16 cellular contexts compared by ENCODE assay signal in genomic region chr16:57765160-57765728, GRCh38. TPM values are rescaled to one million over a fixed set of nuclear protein-coding genes. Genes with fewer than 3 reads are reported as not detected.
DNase-seq lines count a peak whose midpoint lies in the region; ATAC-seq, FAIRE-seq and TF ChIP-seq lines count a peak whose summit lies in the region.
"Had no signal": no experiment of that assay in that cellular context is flagged by ENCODE, and none has a peak within 500 bp of the region (broad histone marks: within the 10 kb centered on the region; RNA-seq: fewer than 3 reads in every experiment).

No MANE protein-coding gene starts in this region.

- no peaks in the 10 kb centered on the region; the same call in 1 of the 2 replicates for H3K27me3 Mint-ChIP-seq in H9 (ENCODE audit: low read depth)
- no peaks in the 10 kb centered on the region for H3K27me3 Mint-ChIP-seq in WTC11 (ENCODE audit: low read depth)
- no peaks in the 10 kb centered on the region for H3K27me3 Mint-ChIP-seq in Caco-2 (ENCODE audit: insufficient read depth, unreplicated experiment)
- H3K27me3 Mint-ChIP-seq: B cell; CD4-positive, CD25-positive, alpha-beta regulatory T cell had no signal

- H3K4me3 ChIP-seq in A549 (no peak overlapping the region), mesenchymal stem cell (ENCODE audit: insufficient read depth in 1 of 2, low read depth in 1 of 2, low read length in 2 of 2) (no peak overlapping the region), Caco-2 (ENCODE audit: low read depth, low read length) (no peak overlapping the region)
- no peak overlapping the region for H3K4me3 ChIP-seq in effector memory CD4-positive, alpha-beta T cell (ENCODE audit: insufficient read depth, low read depth, low read length, poor library complexity, severe bottlenecking)
- H3K4me3 ChIP-seq: GM23248 had no signal

- POLR2A ChIA-PET in A549 (lab: Yijun Ruan, JAX), result no interaction called here
- POLR2A ChIA-PET in WTC11 (lab: Charles Lee), result interaction anchor here (0.6 to 1.2 kb wide), 2 partner anchors 108 to 183 kb away, joined by 3 to 5 read pairs; no protein-coding TSS in a partner anchor
- POLR2A ChIA-PET in Caco-2 (lab: Charles Lee), result no interaction called here

- no peak overlapping the region for H3T11ph ChIP-seq in H9 (ENCODE audit: low read length)

- H3K56ac ChIP-seq in H9 (ENCODE audit: insufficient read length, low read depth, low read length), result no peak overlapping the region

- peak overlapping the region; percentile 6; the same call in 1 of the 2 replicates for H3K14ac ChIP-seq in H9 (ENCODE audit: insufficient read depth, low read length)
- no peak overlapping the region for H3K14ac ChIP-seq in mesenchymal stem cell (ENCODE audit: low read length in 2 of 2)

- H2BK15ac ChIP-seq in H9 (ENCODE audit: low read depth, low read length) (no peak overlapping the region), mesenchymal stem cell (ENCODE audit: low read depth, poor library complexity, severe bottlenecking) (no peak overlapping the region)

- TF ChIP-seq EP300 in A549 (IDR thresholded peaks at IDR 0.05), result no peak

- H4K91ac ChIP-seq in H9 (ENCODE audit: insufficient read length, low read depth, low read length) (no peak overlapping the region), mesenchymal stem cell (ENCODE audit: low read length) (no peak overlapping the region)

- H3K23me2 ChIP-seq in H9 (ENCODE audit: insufficient read length, low read depth, low read length, poor library complexity, severe bottlenecking), result no peaks in the 10 kb centered on the region

- H2BK120ac ChIP-seq in H9 (ENCODE audit: low read depth, low read length, poor library complexity, severe bottlenecking) (no peak overlapping the region), mesenchymal stem cell (ENCODE audit: low read depth, low read length) (no peak overlapping the region)

- H3K4me1 ChIP-seq in A549 (peaks cover 62% of the 10 kb centered on the region), H9 (ENCODE audit: insufficient read depth, low read length) (peaks cover 4% of the 10 kb centered on the region; the same call in 1 of the 2 replicates), mesenchymal stem cell (ENCODE audit: control insufficient read depth, insufficient read depth, low read depth, low read length) (peaks cover 59% of the 10 kb centered on the region), Caco-2 (peaks cover 3% of the 10 kb centered on the region)
- H3K4me1 ChIP-seq in effector memory CD4-positive, alpha-beta T cell (ENCODE audit: control insufficient read depth, insufficient read depth, low read length, poor library complexity, severe bottlenecking), result no peaks in the 10 kb centered on the region

- H3K4me2 ChIP-seq in A549 (peak overlapping the region; percentile 79), H9 (ENCODE audit: insufficient read depth, insufficient read length, low read length) (no peak overlapping the region), mesenchymal stem cell (ENCODE audit: low read length, poor library complexity, severe bottlenecking) (no peak overlapping the region)

- H3K36me3 Mint-ChIP-seq in H9 (ENCODE audit: insufficient read depth in 1 of 3, low read depth in 3 of 3), result no peaks in the 10 kb centered on the region
- peaks cover 4% of the 10 kb centered on the region; the same call in 1 of the 2 replicates for H3K36me3 Mint-ChIP-seq in WTC11
- H3K36me3 Mint-ChIP-seq in Caco-2 (ENCODE audit: insufficient read depth, unreplicated experiment), result peaks cover 77% of the 10 kb centered on the region
- H3K36me3 Mint-ChIP-seq: CD4-positive, CD25-positive, alpha-beta regulatory T cell had no signal

- TF ChIP-seq CTCF in A549 (IDR thresholded peaks at IDR 0.05), result no peak
- no peak for TF ChIP-seq CTCF in H9 (conservative IDR thresholded peaks at IDR 0.05)
- TF ChIP-seq CTCF in WTC11 (IDR thresholded peaks at IDR 0.05), result no peak
- no peak for TF ChIP-seq CTCF in Caco-2 (IDR thresholded peaks at IDR 0.05; ENCODE audit: insufficient read depth in 1 of 2, low read depth in 1 of 2, low read length in 1 of 2, severe bottlenecking in 1 of 2, unreplicated experiment in 1 of 2)

- H3K36me3 ChIP-seq in mesenchymal stem cell (ENCODE audit: control insufficient read depth in 1 of 2, insufficient read depth in 2 of 2, low read depth in 1 of 2, low read length in 2 of 2) (peaks cover 56 to 94% of the 10 kb centered on the region in 2 experiments), Caco-2 (ENCODE audit: control insufficient read depth, insufficient read depth, low read length) (peaks cover 3% of the 10 kb centered on the region)
- H3K36me3 ChIP-seq in effector memory CD4-positive, alpha-beta T cell (ENCODE audit: control insufficient read depth, insufficient read depth, low read length), result no peaks in the 10 kb centered on the region

- WGBS in A549 (ENCODE audit: missing lambda C conversion rate), result 81% methylated on average over 16 of the region's 17 CpGs
- no CpG with 5 or more reads among the region's 17 CpGs for WGBS in H9 (ENCODE audit: extremely low coverage, insufficient read length, low lambda C conversion rate)
- WGBS in mesenchymal stem cell, result 96% methylated on average over 17 of the region's 17 CpGs

- peak overlapping the region; percentile 91 to 92; a peak in 5 of 6 replicates for H3K27ac ChIP-seq in A549
- H3K27ac ChIP-seq in H9 (ENCODE audit: insufficient read length, low read depth, low read length), result no peak overlapping the region
- H3K27ac ChIP-seq in mesenchymal stem cell (ENCODE audit: low read length, poor library complexity, severe bottlenecking), result peak overlapping the region; percentile 8
- H3K27ac ChIP-seq in effector memory CD4-positive, alpha-beta T cell (ENCODE audit: insufficient read depth, low read length, poor library complexity, severe bottlenecking), result no peak overlapping the region

- H3K79me2 ChIP-seq in H9 (ENCODE audit: insufficient read depth, low read length), result no peaks in the 10 kb centered on the region

- no peak for DNase-seq in A549 (ENCODE audit: low read depth in 1 of 2, low spot score in 1 of 2)
- no peak for DNase-seq in H9
- no peak for DNase-seq in WTC11 (ENCODE audit: low spot score)
- DNase-seq in mesenchymal stem cell, result no peak
- DNase-seq in C1 segment of cervical spinal cord (lab: John Stamatoyannopoulos, UW), result no peak
- no peak for DNase-seq in Caco-2
- DNase-seq in effector memory CD4-positive, alpha-beta T cell, result no peak
- DNase-seq: COR-L47, DMS153, NCI-H1092, NCI-H1436 treated with DMSO at 0.1 percent for 48 hours, NCI-H2029 treated with DMSO at 0.1 percent for 48 hours, NCI-H2171 had no signal

- ATAC-seq in A549 (no peak), WTC11 (no peak)

- no peak overlapping the region for H2BK20ac ChIP-seq in H9 (ENCODE audit: low read depth, low read length, poor library complexity, severe bottlenecking)

- H3K9ac ChIP-seq in H9 (ENCODE audit: extremely low read depth, insufficient read length, low read length) (no peak overlapping the region), mesenchymal stem cell (ENCODE audit: low read length) (no peak overlapping the region)

- H2AK5ac ChIP-seq in H9 (ENCODE audit: insufficient read length, low read length) (no peak overlapping the region), mesenchymal stem cell (ENCODE audit: low read length, severe bottlenecking) (peak overlapping the region; percentile 21)

- H3K9me3 Mint-ChIP-seq in H9, result no peaks in the 10 kb centered on the region
- H3K9me3 Mint-ChIP-seq in WTC11, result no peaks in the 10 kb centered on the region
- no peaks in the 10 kb centered on the region for H3K9me3 Mint-ChIP-seq in Caco-2 (ENCODE audit: unreplicated experiment)
- H3K9me3 Mint-ChIP-seq: CD4-positive, CD25-positive, alpha-beta regulatory T cell had no signal

- CTCF ChIA-PET in A549 (lab: Yijun Ruan, JAX), result interaction anchor here (0.6 to 9.7 kb wide), 4 partner anchors 6 to 301 kb away, joined by 3 to 96 read pairs (median 6); partner anchors contain the start of gene KIFC3
- CTCF ChIA-PET in WTC11 (lab: Charles Lee), result interaction anchor here (0.6 to 4.9 kb wide), 6 partner anchors 8 to 267 kb away, joined by 3 to 30 read pairs (median 3); no protein-coding TSS in a partner anchor
- CTCF ChIA-PET in Caco-2 (lab: Charles Lee), result interaction anchor here (0.7 kb wide), 1 partner anchor 268 kb away, joined by 4 read pairs; no protein-coding TSS in a partner anchor

- H2AFZ ChIP-seq in H9 (ENCODE audit: low read length) (no peak overlapping the region), mesenchymal stem cell (ENCODE audit: low read depth, low read length) (no peak overlapping the region)
- H2AFZ ChIP-seq: GM23248 had no signal

- H3K4ac ChIP-seq in H9 (ENCODE audit: low read depth, low read length) (no peak overlapping the region), mesenchymal stem cell (ENCODE audit: low read depth in 1 of 2, low read length in 2 of 2) (no peak overlapping the region)

- H3K18ac ChIP-seq in H9 (ENCODE audit: insufficient read length, low read depth, low read length) (no peak overlapping the region), mesenchymal stem cell (ENCODE audit: low read depth in 1 of 2, low read length in 2 of 2) (peak overlapping the region in 1 of 2 experiments; percentile 76)

- FAIRE-seq in A549 (lab: Jason Lieb, UNC), result no peak

- peaks cover 1 to 22% of the 10 kb centered on the region in 2 experiments for H3K4me1 Mint-ChIP-seq in H9
- peaks cover 11% of the 10 kb centered on the region for H3K4me1 Mint-ChIP-seq in WTC11
- peaks cover 2% of the 10 kb centered on the region for H3K4me1 Mint-ChIP-seq in Caco-2 (ENCODE audit: low read depth, unreplicated experiment)
- H3K4me1 Mint-ChIP-seq: B cell; CD4-positive, CD25-positive, alpha-beta regulatory T cell had no signal

- H3K27me3 ChIP-seq in H9 (ENCODE audit: insufficient read depth, low read length), result no peaks in the 10 kb centered on the region
- H3K27me3 ChIP-seq in mesenchymal stem cell (ENCODE audit: control insufficient read depth in 1 of 2, insufficient read depth in 1 of 2, low read length in 2 of 2), result no peaks in the 10 kb centered on the region
- no peaks in the 10 kb centered on the region for H3K27me3 ChIP-seq in Caco-2 (replicated peaks; ENCODE audit: control insufficient read depth, insufficient read depth, low read length)
- H3K27me3 ChIP-seq in effector memory CD4-positive, alpha-beta T cell (replicated peaks; ENCODE audit: control insufficient read depth, insufficient read depth, low read length, poor library complexity, severe bottlenecking), result no peaks in the 10 kb centered on the region

- H2BK12ac ChIP-seq in H9 (ENCODE audit: insufficient read length, low read depth, low read length) (no peak overlapping the region), mesenchymal stem cell (ENCODE audit: low read length in 2 of 2) (peak overlapping the region in 1 of 2 experiments; percentile 59)

- TF ChIP-seq POLR2A in A549 (IDR thresholded peaks at IDR 0.05; ENCODE audit: low read length), result no peak

- BruUV-seq in Caco-2 (replicated peaks; lab: Mats Ljungman, UMichigan), result no TSS peak

- H2BK5ac ChIP-seq in H9 (ENCODE audit: insufficient read length, low read length), result no peak overlapping the region
- no peak overlapping the region for H2BK5ac ChIP-seq in mesenchymal stem cell (ENCODE audit: low read depth, low read length, poor library complexity, severe bottlenecking)

- H4K20me1 ChIP-seq in H9 (ENCODE audit: control insufficient read depth, insufficient read depth, insufficient read length), result peaks cover 3% of the 10 kb centered on the region

- intact Hi-C loops in Caco-2 (cut with micrococcal nuclease; ENCODE audit: unreplicated experiment), result no loop called here

- H3K9me3 ChIP-seq in A549 (no peaks in the 10 kb centered on the region), H9 (ENCODE audit: control insufficient read depth, low read depth, low read length) (no peaks in the 10 kb centered on the region), mesenchymal stem cell (ENCODE audit: control insufficient read depth, low read length) (no peaks in the 10 kb centered on the region), Caco-2 (no peaks in the 10 kb centered on the region)
- H3K9me3 ChIP-seq in effector memory CD4-positive, alpha-beta T cell (ENCODE audit: control insufficient read depth, low read length), result no peaks in the 10 kb centered on the region

- TF ChIP-seq RAD21 in A549 (conservative IDR thresholded peaks at IDR 0.05 in 1 of 2, IDR thresholded peaks at IDR 0.05 in 1 of 2), result no peak

- H3K27ac Mint-ChIP-seq in H9 (peak overlapping the region in 1 of 3 experiments; percentile 88; a peak in 2 of 7 replicates), WTC11 (peak overlapping the region; percentile 82; the same call in 1 of the 2 replicates), Caco-2 (ENCODE audit: unreplicated experiment) (no peak overlapping the region)
- H3K27ac Mint-ChIP-seq: B cell; CD4-positive, CD25-positive, alpha-beta regulatory T cell had no signal

- H4K5ac ChIP-seq in H9 (ENCODE audit: insufficient read length, low read depth, low read length), result no peak overlapping the region

- no peak overlapping the region for H3K23ac ChIP-seq in H9 (ENCODE audit: insufficient read length, low read depth, low read length)
- H3K23ac ChIP-seq in mesenchymal stem cell (ENCODE audit: low read length in 2 of 2), result no peak overlapping the region

- H3K79me1 ChIP-seq in H9 (ENCODE audit: insufficient read depth, low read depth, low read length, poor library complexity, severe bottlenecking), result no peaks in the 10 kb centered on the region
- H3K79me1 ChIP-seq in mesenchymal stem cell (replicated peaks; ENCODE audit: low read length, poor library complexity, severe bottlenecking), result peaks cover 33% of the 10 kb centered on the region

- no peak overlapping the region; a peak in 1 of 5 replicates for H3K4me3 Mint-ChIP-seq in H9
- no peak overlapping the region for H3K4me3 Mint-ChIP-seq in WTC11
- no peak overlapping the region for H3K4me3 Mint-ChIP-seq in Caco-2 (ENCODE audit: unreplicated experiment)
- H3K4me3 Mint-ChIP-seq: B cell; CD4-positive, CD25-positive, alpha-beta regulatory T cell had no signal

- H4K8ac ChIP-seq in H9 (replicated peaks; ENCODE audit: insufficient read length, low read depth, low read length), result no peak overlapping the region
- H4K8ac ChIP-seq in mesenchymal stem cell (ENCODE audit: low read length), result no peak overlapping the region

RNA-seq across cellular contexts. Expression of gene KATNB1, which starts 29.7 kb away (rescaled TPM):
- polyA plus RNA-seq in A549 (2011; rRNA removed) (18.6 and 21.1 TPM in 2 replicates), A549 (2017; fragmentation: RNase III; extraction: RNeasy Plus Mini Kit Qiagen cat#74134 plus additional on column Dnase treatment) (18.1 to 21.0 TPM (median 19.1 TPM) in 3 replicates)
- polyA plus RNA-seq in A549 (2012; cell fraction: cytosol; rRNA removed), result 43.2 and 53.0 TPM in 2 replicates
- 124 and 158 TPM in 2 replicates for polyA plus RNA-seq in A549 (2012; cell fraction: nucleus; rRNA removed)
- polyA minus RNA-seq in A549 (2011; rRNA and poly(A)+ RNA removed), result 14.3 and 22.3 TPM in 2 replicates
- total RNA-seq in H9 (2021) (25.7 and 29.9 TPM in 2 replicates), WTC11 (2021) (38.7 to 60.4 TPM (median 41.0 TPM) in 3 replicates), Caco-2 (2022) (31.8 and 32.4 TPM in 2 replicates)
- 9.7 TPM for polyA plus RNA-seq in mesenchymal stem cell (2013, experiment 1 of 2)
- 9.8 TPM for polyA plus RNA-seq in mesenchymal stem cell (2013, experiment 2 of 2)

RNA-seq across cellular contexts. Expression of gene KIFC3, which starts 37.0 kb away (rescaled TPM):
- polyA plus RNA-seq in A549 (2011; rRNA removed) (127 and 128 TPM in 2 replicates), A549 (2017; fragmentation: RNase III; extraction: RNeasy Plus Mini Kit Qiagen cat#74134 plus additional on column Dnase treatment) (171 to 180 TPM (median 178 TPM) in 3 replicates)
- polyA plus RNA-seq in A549 (2012; cell fraction: cytosol; rRNA removed), result 236 and 291 TPM in 2 replicates
- 781 and 955 TPM in 2 replicates for polyA plus RNA-seq in A549 (2012; cell fraction: nucleus; rRNA removed)
- polyA minus RNA-seq in A549 (2011; rRNA and poly(A)+ RNA removed), result 225 and 333 TPM in 2 replicates
- total RNA-seq in H9 (2021) (3.5 and 5.0 TPM in 2 replicates), WTC11 (2021) (9.2 to 11.6 TPM (median 10.0 TPM) in 3 replicates), Caco-2 (2022) (103 and 108 TPM in 2 replicates)
- 28.1 TPM for polyA plus RNA-seq in mesenchymal stem cell (2013, experiment 1 of 2)
- polyA plus RNA-seq in mesenchymal stem cell (2013, experiment 2 of 2), result 25.8 TPM
- polyA plus RNA-seq: CD4-positive, CD25-positive, alpha-beta regulatory T cell had no signal

Comparison
In these comparisons a context has a peak if more than half of its experiments do, and no peak if none do; other contexts are left out.
1. H3K27ac ChIP-seq: peak in A549 (2 of 2) and mesenchymal stem cell (single experiment); none in H9 (single experiment) and effector memory CD4-positive, alpha-beta T cell (single experiment).